Comparison of ENCODE assay signal across 13 cellular contexts in genomic region chr5:27472875-27473274, GRCh38.
A peak's percentile ranks its signal among the peaks of the same experiment; 100 is the strongest.
DNase-seq lines count a peak whose midpoint lies in the region; ATAC-seq and TF ChIP-seq lines count a peak whose summit lies in the region.
"Had no signal": no experiment of that assay in that cellular context is flagged by ENCODE, and none has a peak within 500 bp of the region (broad histone marks: within the 10 kb centered on the region; RNA-seq: fewer than 3 reads in every experiment).

No MANE protein-coding gene starts in this region.

- TF ChIP-seq CTCF in mesothelial cell of epicardium (IDR thresholded peaks at IDR 0.05; ENCODE audit: unreplicated experiment) (no peak), omental fat pad (IDR thresholded peaks at IDR 0.05) (no peak)
- TF ChIP-seq CTCF in CD8-positive, alpha-beta T cell (IDR thresholded peaks at IDR 0.05), result no peak

- H3K9me3 ChIP-seq in CD8-positive, alpha-beta T cell (ENCODE audit: low read length), result no peaks in the 10 kb centered on the region
- H3K9me3 ChIP-seq: testis had no signal

- no peaks in the 10 kb centered on the region for H3K4me1 ChIP-seq in CD8-positive, alpha-beta T cell (ENCODE audit: insufficient read depth, low read length)
- H3K4me1 ChIP-seq: testis had no signal

- CTCF ChIA-PET in CD8-positive, alpha-beta T cell (lab: Charles Lee), result no interaction called here

- no peak overlapping the region for H3K27ac Mint-ChIP-seq in activated T-helper 2 cell treated with anti-CD3 and anti-CD28 coated beads, Interferon-gamma antibody, Interleukin-2, Interleukin-4, amounts not matched to agents 10 μg/mL and 5 μg/mL and 100 μg/mL, durations not matched to agents 14 hours and 24 hours and 36 hours
- peak overlapping the region; percentile 93 for H3K27ac Mint-ChIP-seq in mesothelial cell of epicardium
- H3K27ac Mint-ChIP-seq in CD8-positive, alpha-beta T cell, result no peak overlapping the region

- no peaks in the 10 kb centered on the region for H3K36me3 Mint-ChIP-seq in activated T-helper 2 cell treated with anti-CD3 and anti-CD28 coated beads, Interferon-gamma antibody, Interleukin-2, Interleukin-4, amounts not matched to agents 10 μg/mL and 5 μg/mL and 100 μg/mL, durations not matched to agents 14 hours and 24 hours and 36 hours (ENCODE audit: low read depth)
- peaks cover 28% of the 10 kb centered on the region for H3K36me3 Mint-ChIP-seq in mesothelial cell of epicardium
- no peaks in the 10 kb centered on the region for H3K36me3 Mint-ChIP-seq in CD8-positive, alpha-beta T cell

- intact Hi-C loops in activated T-helper 2 cell treated with anti-CD3 and anti-CD28 coated beads, Interferon-gamma antibody, Interleukin-2, Interleukin-4, amounts not matched to agents 10 μg/mL and 5 μg/mL and 100 μg/mL, durations not matched to agents 14 hours and 24 hours and 36 hours (cut with micrococcal nuclease), result no loop called here
- intact Hi-C loops in CD8-positive, alpha-beta T cell (cut with DNase I, micrococcal nuclease), result no loop called here

- H3K4me1 Mint-ChIP-seq in activated T-helper 2 cell treated with anti-CD3 and anti-CD28 coated beads, Interferon-gamma antibody, Interleukin-2, Interleukin-4, amounts not matched to agents 10 μg/mL and 5 μg/mL and 100 μg/mL, durations not matched to agents 14 hours and 24 hours and 36 hours (ENCODE audit: low read depth), result no peaks in the 10 kb centered on the region
- peaks cover 22% of the 10 kb centered on the region for H3K4me1 Mint-ChIP-seq in mesothelial cell of epicardium
- no peaks in the 10 kb centered on the region for H3K4me1 Mint-ChIP-seq in CD8-positive, alpha-beta T cell (ENCODE audit: low read depth)

- DNase-seq in NCI-H82 (lab: John Stamatoyannopoulos, UW) (peak; percentile 8), NCI-H82 treated with DMSO at 0.1 percent for 48 hours (lab: John Stamatoyannopoulos, UW; ENCODE audit: unreplicated experiment) (no peak), HT1080 (ENCODE audit: low read depth) (peak; percentile 18), mesothelial cell of epicardium (ENCODE audit: low spot score in 2 of 2, unreplicated experiment in 2 of 2) (no peak), DMS 273 (lab: John Stamatoyannopoulos, UW; ENCODE audit: unreplicated experiment) (no peak), omental fat pad (ENCODE audit: low spot score) (no peak)
- DNase-seq in activated T-helper 2 cell treated with anti-CD3 and anti-CD28 coated beads, Interferon-gamma antibody, Interleukin-2, Interleukin-4, amounts not matched to agents 10 μg/mL and 5 μg/mL and 100 μg/mL, durations not matched to agents 14 hours and 24 hours and 36 hours (ENCODE audit: low spot score), result no peak
- no peak for DNase-seq in CD8-positive, alpha-beta T cell
- DNase-seq: activated CD8-positive, alpha-beta memory T cell treated with anti-CD3 and anti-CD28 coated beads, Interleukin-2, amount 50 U/mL, for 4 hours; head of caudate nucleus; NCI-H748 treated with DMSO at 0.1 percent for 48 hours; testis had no signal

- POLR2A ChIA-PET in CD8-positive, alpha-beta T cell (lab: Charles Lee), result no interaction called here

- H3K36me3 ChIP-seq in CD8-positive, alpha-beta T cell (ENCODE audit: insufficient read depth, low read length), result no peaks in the 10 kb centered on the region

- H3K4me3 ChIP-seq in CD8-positive, alpha-beta T cell (ENCODE audit: low read depth, low read length), result no peak overlapping the region

- H3K27me3 Mint-ChIP-seq in activated T-helper 2 cell treated with anti-CD3 and anti-CD28 coated beads, Interferon-gamma antibody, Interleukin-2, Interleukin-4, amounts not matched to agents 10 μg/mL and 5 μg/mL and 100 μg/mL, durations not matched to agents 14 hours and 24 hours and 36 hours (ENCODE audit: low read depth), result no peaks in the 10 kb centered on the region
- H3K27me3 Mint-ChIP-seq in mesothelial cell of epicardium (ENCODE audit: low read depth), result no peaks in the 10 kb centered on the region
- H3K27me3 Mint-ChIP-seq in CD8-positive, alpha-beta T cell (ENCODE audit: low read depth), result no peaks in the 10 kb centered on the region

- no peak for ATAC-seq in omental fat pad (ENCODE audit: low FRiP score)
- ATAC-seq in CD8-positive, alpha-beta T cell, result no peak

- peak overlapping the region; percentile 37 for H3K4me3 Mint-ChIP-seq in activated T-helper 2 cell treated with anti-CD3 and anti-CD28 coated beads, Interferon-gamma antibody, Interleukin-2, Interleukin-4, amounts not matched to agents 10 μg/mL and 5 μg/mL and 100 μg/mL, durations not matched to agents 14 hours and 24 hours and 36 hours (ENCODE audit: low read depth)
- peak overlapping the region; percentile 70 for H3K4me3 Mint-ChIP-seq in mesothelial cell of epicardium
- H3K4me3 Mint-ChIP-seq in CD8-positive, alpha-beta T cell, result no peak overlapping the region

- no peak overlapping the region for H3K27ac ChIP-seq in CD8-positive, alpha-beta T cell (ENCODE audit: low read depth, low read length)
- H3K27ac ChIP-seq: 22Rv1, testis had no signal

- H3K27me3 ChIP-seq in CD8-positive, alpha-beta T cell (ENCODE audit: insufficient read depth, low read length), result no peaks in the 10 kb centered on the region
- H3K27me3 ChIP-seq: testis had no signal

- peaks cover 31% of the 10 kb centered on the region for H3K9me3 Mint-ChIP-seq in activated T-helper 2 cell treated with anti-CD3 and anti-CD28 coated beads, Interferon-gamma antibody, Interleukin-2, Interleukin-4, amounts not matched to agents 10 μg/mL and 5 μg/mL and 100 μg/mL, durations not matched to agents 14 hours and 24 hours and 36 hours
- peaks cover 30% of the 10 kb centered on the region for H3K9me3 Mint-ChIP-seq in mesothelial cell of epicardium
- H3K9me3 Mint-ChIP-seq in CD8-positive, alpha-beta T cell, result peaks cover 24% of the 10 kb centered on the region

Comparison
In these comparisons a context has a peak if more than half of its experiments do, and no peak if none do; other contexts are left out.
1. DNase-seq: peak in NCI-H82 (single experiment) and HT1080 (single experiment); none in NCI-H82 treated with DMSO at 0.1 percent for 48 hours (single experiment), activated T-helper 2 cell treated with anti-CD3 and anti-CD28 coated beads, Interferon-gamma antibody, Interleukin-2, Interleukin-4, amounts not matched to agents 10 μg/mL and 5 μg/mL and 100 μg/mL, durations not matched to agents 14 hours and 24 hours and 36 hours (single experiment), mesothelial cell of epicardium (0 of 2), DMS 273 (single experiment), omental fat pad (single experiment) and CD8-positive, alpha-beta T cell (0 of 7).